22 cellular contexts compared by ENCODE assay signal in genomic region chr6:106540432-106540831, GRCh38.
A peak's percentile ranks its signal among the peaks of the same experiment; 100 is the strongest.
DNase-seq lines count a peak whose midpoint lies in the region; ATAC-seq and TF ChIP-seq lines count a peak whose summit lies in the region.
"Had no signal": no experiment of that assay in that cellular context is flagged by ENCODE, and none has a peak within 500 bp of the region (broad histone marks: within the 10 kb centered on the region; RNA-seq: fewer than 3 reads in every experiment).

No MANE protein-coding gene starts in this region.

- peaks cover 11% of the 10 kb centered on the region for H3F3A ChIP-seq in PC-9 (ENCODE audit: insufficient read depth, low read depth)

- H3K4me3 ChIP-seq in Caco-2 (ENCODE audit: low read depth, low read length) (no peak overlapping the region), PC-9 (no peak overlapping the region), fibroblast of villous mesenchyme (ENCODE audit: low read depth, low read length) (no peak overlapping the region), subcutaneous abdominal adipose tissue (ENCODE audit: low read depth in 1 of 5, low read length in 5 of 5) (no peak overlapping the region)
- H3K4me3 ChIP-seq: thyroid gland had no signal

- no peak for DNase-seq in Caco-2
- peak in 1 of 2 experiments; percentile 45 for DNase-seq in PC-9
- DNase-seq in fibroblast of villous mesenchyme (ENCODE audit: low read depth): peak; percentile 34
- DNase-seq in activated CD4-positive, alpha-beta T cell treated with anti-CD3 and anti-CD28 coated beads, Interleukin-2, amount 50 U/mL, for 4 hours: no peak
- DNase-seq in activated CD4-positive, CD25-positive, alpha-beta regulatory T cell treated with anti-CD3 and anti-CD28 coated beads, Interleukin-2, amount 50 U/mL, for 72 hours: no peak
- DNase-seq: activated CD8-positive, alpha-beta memory T cell treated with anti-CD3 and anti-CD28 coated beads, Interleukin-2, amount 50 U/mL, for 48 hours; activated CD8-positive, alpha-beta T cell treated with anti-CD3 and anti-CD28 coated beads for 36 hours; activated naive CD4-positive, alpha-beta T cell treated with anti-CD3 and anti-CD28 coated beads, Interleukin-2, amount 10 ng/mL, durations not matched to agents 7 days and 5 days; Calu3; DMS79 treated with DMSO at 0.1 percent for 48 hours; GF-D8; GOT3; mesendoderm; NCI-H1105; NCI-H1930; NCI-H510A treated with DMSO at 0.1 percent for 48 hours; stimulated activated CD4-positive, alpha-beta T cell treated with anti-CD3 and anti-CD28 coated beads, Interleukin-1b, Interleukin-23, amount 100 ng/mL, for 48 hours; stimulated activated naive CD8-positive, alpha-beta T cell treated with anti-CD3 and anti-CD28 coated beads, Interleukin-15, amount 100 ng/mL, for 72 hours; thyroid gland had no signal

- H3K36me3 ChIP-seq in Caco-2 (ENCODE audit: control insufficient read depth, insufficient read depth, low read length): no peaks in the 10 kb centered on the region
- H3K36me3 ChIP-seq in PC-9 (ENCODE audit: low read depth): peaks cover 27% of the 10 kb centered on the region
- H3K36me3 ChIP-seq in subcutaneous abdominal adipose tissue (ENCODE audit: control insufficient read depth in 5 of 5, insufficient read depth in 5 of 5, low read length in 5 of 5): peaks cover 5 to 14% (median 8%) of the 10 kb centered on the region in 5 donors
- H3K36me3 ChIP-seq: thyroid gland had no signal

- H3K9me3 ChIP-seq in Caco-2 (no peaks in the 10 kb centered on the region), PC-9 (ENCODE audit: insufficient read depth, low read depth) (no peaks in the 10 kb centered on the region; the same call in 1 of the 2 replicates), subcutaneous abdominal adipose tissue (ENCODE audit: control insufficient read depth in 5 of 5, low read length in 5 of 5) (no peaks in the 10 kb centered on the region)
- H3K9me3 ChIP-seq: thyroid gland had no signal

- BruUV-seq in Caco-2 (replicated peaks; lab: Mats Ljungman, UMichigan): no TSS peak
- BruUV-seq in PC-9 (replicated peaks; lab: Mats Ljungman, UMichigan): no TSS peak

- no peaks in the 10 kb centered on the region for H3K9me3 Mint-ChIP-seq in Caco-2 (ENCODE audit: unreplicated experiment)
- H3K9me3 Mint-ChIP-seq: activated CD8-positive, alpha-beta T cell treated with anti-CD3 and anti-CD28 coated beads for 36 hours; activated naive CD4-positive, alpha-beta T cell treated with anti-CD3 and anti-CD28 coated beads, Interleukin-2, amount 10 ng/mL, durations not matched to agents 7 days and 5 days; stimulated activated naive CD8-positive, alpha-beta T cell treated with anti-CD3 and anti-CD28 coated beads, Interleukin-15, amount 100 ng/mL, for 72 hours; T-helper 1 cell treated with Interleukin-12 subunit alpha and Interleukin-12 subunit beta and Interleukin-4 antibody, amounts not matched to agents 30 μg/mL and 1 μg/mL, for 36 hours had no signal

- H3K27me3 ChIP-seq in Caco-2 (replicated peaks; ENCODE audit: control insufficient read depth, insufficient read depth, low read length) (no peaks in the 10 kb centered on the region), PC-9 (ENCODE audit: insufficient read depth, low read depth) (no peaks in the 10 kb centered on the region), subcutaneous abdominal adipose tissue (ENCODE audit: control insufficient read depth in 5 of 5, insufficient read depth in 4 of 5, low read length in 5 of 5) (no peaks in the 10 kb centered on the region)
- H3K27me3 ChIP-seq: thyroid gland had no signal

- H3K27me3 Mint-ChIP-seq in Caco-2 (ENCODE audit: insufficient read depth, unreplicated experiment): no peaks in the 10 kb centered on the region
- H3K27me3 Mint-ChIP-seq: activated CD8-positive, alpha-beta T cell treated with anti-CD3 and anti-CD28 coated beads for 36 hours; activated naive CD4-positive, alpha-beta T cell treated with anti-CD3 and anti-CD28 coated beads, Interleukin-2, amount 10 ng/mL, durations not matched to agents 7 days and 5 days; stimulated activated naive CD8-positive, alpha-beta T cell treated with anti-CD3 and anti-CD28 coated beads, Interleukin-15, amount 100 ng/mL, for 72 hours had no signal

- H4K20me1 ChIP-seq in PC-9 (ENCODE audit: insufficient read depth): no peaks in the 10 kb centered on the region

- peak overlapping the region; percentile 27 for H3K27ac ChIP-seq in PC-9
- H3K27ac ChIP-seq in subcutaneous abdominal adipose tissue (ENCODE audit: low read depth, low read length): peak overlapping the region; percentile 81
- H3K27ac ChIP-seq: thyroid gland had no signal

- no peaks in the 10 kb centered on the region for H3K9me2 ChIP-seq in PC-9 (ENCODE audit: insufficient read depth)

- H3K4me1 ChIP-seq in Caco-2: peaks cover 39% of the 10 kb centered on the region
- H3K4me1 ChIP-seq in PC-9 (replicated peaks; ENCODE audit: insufficient read depth): peaks cover 16% of the 10 kb centered on the region
- peaks cover 0 to 29% (median 17%) of the 10 kb centered on the region in 5 donors for H3K4me1 ChIP-seq in subcutaneous abdominal adipose tissue (ENCODE audit: control insufficient read depth in 5 of 5, insufficient read depth in 5 of 5, low read length in 5 of 5)
- H3K4me1 ChIP-seq: thyroid gland had no signal

- intact Hi-C loops in Caco-2 (cut with micrococcal nuclease; ENCODE audit: unreplicated experiment): no loop called here
- intact Hi-C loops in PC-9 (cut with micrococcal nuclease; ENCODE audit: unreplicated experiment): no loop called here

- POLR2A ChIA-PET in Caco-2 (lab: Charles Lee): no interaction called here
- POLR2A ChIA-PET in PC-9 (lab: Charles Lee; ENCODE audit: unreplicated experiment): no interaction called here

- H2AFZ ChIP-seq in PC-9: no peak overlapping the region

- H3K4me1 Mint-ChIP-seq in Caco-2 (ENCODE audit: low read depth, unreplicated experiment): peaks cover 33% of the 10 kb centered on the region

- H3K9ac ChIP-seq in subcutaneous abdominal adipose tissue (ENCODE audit: low read length in 5 of 5): peak overlapping the region in 1 of 5 donors; percentile 28

- H3K27ac Mint-ChIP-seq in Caco-2 (ENCODE audit: unreplicated experiment): peak overlapping the region; percentile 81
- H3K27ac Mint-ChIP-seq: activated CD8-positive, alpha-beta T cell treated with anti-CD3 and anti-CD28 coated beads for 36 hours; activated naive CD4-positive, alpha-beta T cell treated with anti-CD3 and anti-CD28 coated beads, Interleukin-2, amount 10 ng/mL, durations not matched to agents 7 days and 5 days; stimulated activated naive CD8-positive, alpha-beta T cell treated with anti-CD3 and anti-CD28 coated beads, Interleukin-15, amount 100 ng/mL, for 72 hours; T-helper 1 cell treated with Interleukin-12 subunit alpha and Interleukin-12 subunit beta and Interleukin-4 antibody, amounts not matched to agents 30 μg/mL and 1 μg/mL, for 36 hours had no signal

- CTCF ChIA-PET in Caco-2 (lab: Charles Lee): no interaction called here
- CTCF ChIA-PET in PC-9 (lab: Charles Lee): no interaction called here

- peaks cover 31% of the 10 kb centered on the region for H3K36me3 Mint-ChIP-seq in Caco-2 (ENCODE audit: insufficient read depth, unreplicated experiment)

- no peak overlapping the region for H3K4me3 Mint-ChIP-seq in Caco-2 (ENCODE audit: unreplicated experiment)
- H3K4me3 Mint-ChIP-seq: activated CD8-positive, alpha-beta T cell treated with anti-CD3 and anti-CD28 coated beads for 36 hours; activated naive CD4-positive, alpha-beta T cell treated with anti-CD3 and anti-CD28 coated beads, Interleukin-2, amount 10 ng/mL, durations not matched to agents 7 days and 5 days; stimulated activated naive CD8-positive, alpha-beta T cell treated with anti-CD3 and anti-CD28 coated beads, Interleukin-15, amount 100 ng/mL, for 72 hours; T-helper 1 cell treated with Interleukin-12 subunit alpha and Interleukin-12 subunit beta and Interleukin-4 antibody, amounts not matched to agents 30 μg/mL and 1 μg/mL, for 36 hours had no signal

- no peak overlapping the region for H3K4me2 ChIP-seq in PC-9

- no peak for ATAC-seq in GM18498 (IDR thresholded peaks at IDR 0.05; ENCODE audit: unreplicated experiment)
- ATAC-seq: activated CD8-positive, alpha-beta T cell treated with anti-CD3 and anti-CD28 coated beads for 36 hours; stimulated activated naive CD8-positive, alpha-beta T cell treated with anti-CD3 and anti-CD28 coated beads, Interleukin-15, amount 100 ng/mL, for 72 hours had no signal

- no peaks in the 10 kb centered on the region for H3K79me2 ChIP-seq in PC-9 (ENCODE audit: low read depth)

- no peak for TF ChIP-seq CTCF in Caco-2 (IDR thresholded peaks at IDR 0.05; ENCODE audit: insufficient read depth in 1 of 2, low read depth in 1 of 2, low read length in 1 of 2, severe bottlenecking in 1 of 2, unreplicated experiment in 1 of 2)
- no peak for TF ChIP-seq CTCF in PC-9 (conservative IDR thresholded peaks at IDR 0.05)
- TF ChIP-seq CTCF in fibroblast of villous mesenchyme (IDR thresholded peaks at IDR 0.05; ENCODE audit: insufficient read depth, low read depth, low read length): no peak
